Comparison of ENCODE assay signal across 9 cellular contexts in the genomic region with DNA sequence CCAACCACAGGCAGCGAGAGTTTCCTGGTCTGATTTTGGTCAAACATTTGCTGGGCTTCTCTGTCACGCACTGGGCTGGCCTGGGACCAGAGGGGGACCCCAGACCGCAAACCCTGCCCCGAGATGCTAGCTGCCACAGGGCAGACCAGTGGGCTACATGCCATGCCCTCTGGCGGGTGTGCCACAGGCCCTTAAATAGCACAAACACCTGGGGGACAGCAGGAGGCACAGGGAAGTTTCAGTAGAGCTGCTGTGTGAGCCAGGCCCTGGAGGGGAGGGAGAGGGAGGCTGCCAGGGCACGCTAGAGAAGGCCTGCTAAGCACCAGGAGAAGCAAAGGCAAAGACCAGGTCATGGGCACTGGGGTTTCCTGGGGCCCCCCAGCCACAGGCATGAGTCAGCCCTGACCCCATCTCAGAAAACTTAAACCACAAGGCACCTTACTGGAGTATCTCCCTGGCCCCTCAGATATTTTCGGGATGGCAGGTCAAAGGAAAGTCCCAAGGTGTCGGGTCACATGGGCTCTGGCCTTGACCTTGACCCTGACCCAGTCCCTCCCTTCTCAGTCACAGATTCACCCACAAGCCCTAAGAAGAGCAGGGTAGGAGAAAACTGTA. TPM values are rescaled to one million over a fixed set of nuclear protein-coding genes. Genes with fewer than 3 reads are reported as not detected.
A peak's percentile ranks its signal among the peaks of the same experiment; 100 is the strongest.
DNase-seq lines count a peak whose midpoint lies in the region; ATAC-seq and TF ChIP-seq lines count a peak whose summit lies in the region.
"Had no signal": no experiment of that assay in that cellular context is flagged by ENCODE, and none has a peak within 500 bp of the region (broad histone marks: within the 10 kb centered on the region; RNA-seq: fewer than 3 reads in every experiment).

No MANE protein-coding gene starts in this region.

- H3K36me3 ChIP-seq in GM23338 (ENCODE audit: insufficient read depth) (no peaks in the 10 kb centered on the region), PC-3 (ENCODE audit: low read depth, low read length) (no peaks in the 10 kb centered on the region), suprapubic skin (no peaks in the 10 kb centered on the region), spleen (peaks cover 0 to 3% (median 0%) of the 10 kb centered on the region in 6 donors)

- H4K20me1 ChIP-seq in GM23338 (replicated peaks; ENCODE audit: insufficient read depth) (peaks cover 22% of the 10 kb centered on the region), PC-3 (ENCODE audit: low read length) (no peaks in the 10 kb centered on the region)

- H3F3A ChIP-seq in GM23338 (replicated peaks; ENCODE audit: low read depth) (no peaks in the 10 kb centered on the region), PC-3 (ENCODE audit: low read length, unreplicated experiment) (no peaks in the 10 kb centered on the region)

- H3K36me3 Mint-ChIP-seq in GM23338 (ENCODE audit: low read depth) (peaks cover 24% of the 10 kb centered on the region), immature natural killer cell (no peaks in the 10 kb centered on the region)
- H3K36me3 Mint-ChIP-seq: naive B cell had no signal

- CTCF ChIA-PET in PC-3 (lab: Charles Lee): no interaction called here

- peak overlapping the region; percentile 95 for H3K27ac Mint-ChIP-seq in GM23338
- H3K27ac Mint-ChIP-seq in immature natural killer cell: peak overlapping the region; percentile 48 to 91 (median 82)

- 70% methylated on average over 3 of the region's 8 CpGs for WGBS in suprapubic skin
- 53 to 77% (median 56%) methylated on average over 7 to 8 of the region's 8 CpGs for WGBS in spleen, 5 donors

- H3K4me1 ChIP-seq in GM23338 (ENCODE audit: insufficient read depth) (peaks cover 18% of the 10 kb centered on the region), PC-3 (ENCODE audit: insufficient read depth, low read length) (peaks cover 16% of the 10 kb centered on the region), suprapubic skin (peaks cover 47% of the 10 kb centered on the region), spleen (peaks cover 4 to 88% (median 70%) of the 10 kb centered on the region in 6 donors)

- H3K4me3 Mint-ChIP-seq in GM23338 (no peak overlapping the region), immature natural killer cell (peak overlapping the region in 3 of 5 donors; percentile 10 to 21 (median 18))

- no TSS peak for BruUV-seq in PC-3 (replicated peaks; lab: Mats Ljungman, UMichigan)

- POLR2A ChIA-PET in PC-3 (lab: Charles Lee; ENCODE audit: unreplicated experiment): no interaction called here

- intact Hi-C loops in PC-3 (cut with micrococcal nuclease) (no loop called here), spleen (cut with DNase I; ENCODE audit: low total_unique reads) (no loop called here)

- no peak for TF ChIP-seq EP300 in suprapubic skin (IDR thresholded peaks at IDR 0.05)

- ATAC-seq in GM23338 (peak; percentile 27), PC-3 (peak; percentile 46)

- H3K27ac ChIP-seq in GM23338 (ENCODE audit: low read depth): peak overlapping the region; percentile 59; the same call in 1 of the 2 replicates
- peak overlapping the region; percentile 49 for H3K27ac ChIP-seq in PC-3 (ENCODE audit: low read length)
- H3K27ac ChIP-seq in suprapubic skin: no peak overlapping the region
- H3K27ac ChIP-seq in spleen: peak overlapping the region in 2 of 8 donors; percentile 52 to 64

- H3K27me3 ChIP-seq in GM23338 (ENCODE audit: insufficient read depth) (no peaks in the 10 kb centered on the region), PC-3 (ENCODE audit: low read length) (no peaks in the 10 kb centered on the region), suprapubic skin (no peaks in the 10 kb centered on the region), spleen (replicated peaks in 1 of 7) (no peaks in the 10 kb centered on the region)

- H3K9me2 ChIP-seq in GM23338 (ENCODE audit: insufficient read depth) (no peaks in the 10 kb centered on the region), PC-3 (replicated peaks; ENCODE audit: low read length) (no peaks in the 10 kb centered on the region)

- H3K9me3 ChIP-seq in PC-3 (ENCODE audit: low read length) (no peaks in the 10 kb centered on the region), suprapubic skin (no peaks in the 10 kb centered on the region), spleen (no peaks in the 10 kb centered on the region)

- H3K4me1 Mint-ChIP-seq in GM23338 (peaks cover 49% of the 10 kb centered on the region), immature natural killer cell (peaks cover 87% of the 10 kb centered on the region in 2 donors)

- H3K9me3 Mint-ChIP-seq in GM23338 (no peaks in the 10 kb centered on the region; the same call in 2 of the 3 replicates), immature natural killer cell (no peaks in the 10 kb centered on the region)
- H3K9me3 Mint-ChIP-seq: naive B cell had no signal

- peaks cover 21% of the 10 kb centered on the region for H3K27me3 Mint-ChIP-seq in GM23338 (ENCODE audit: insufficient read depth, low read depth, poor library complexity)
- H3K27me3 Mint-ChIP-seq in immature natural killer cell (ENCODE audit: low read depth in 3 of 3): peaks cover 0 to 6% (median 2%) of the 10 kb centered on the region in 3 donors
- H3K27me3 Mint-ChIP-seq: naive B cell had no signal

- TF ChIP-seq POLR2A in suprapubic skin (IDR thresholded peaks at IDR 0.05): no peak
- no peak for TF ChIP-seq POLR2A in spleen (IDR thresholded peaks at IDR 0.05)

- TF ChIP-seq CTCF in GM12864 (IDR thresholded peaks at IDR 0.05; ENCODE audit: low read depth, low read length, missing control alignments) (no peak), GM23338 (conservative IDR thresholded peaks at IDR 0.05; ENCODE audit: low read depth in 2 of 2) (no peak), PC-3 (conservative IDR thresholded peaks at IDR 0.05; ENCODE audit: low read depth, low read length) (no peak), suprapubic skin (IDR thresholded peaks at IDR 0.05) (no peak), spleen (IDR thresholded peaks at IDR 0.05 in 8 of 11, conservative IDR thresholded peaks at IDR 0.05 in 3 of 11) (no peak)

- DNase-seq in GM12864 (ENCODE audit: low read depth) (peak; percentile 24), GM23338 (ENCODE audit: low spot score) (no peak), PC-3 (no peak), immature natural killer cell (no peak), NCI-H187 (lab: John Stamatoyannopoulos, UW) (no peak), suprapubic skin (ENCODE audit: low spot score in 2 of 2) (no peak), spleen (no peak)
- no peak for DNase-seq in activated effector memory CD4-positive, alpha-beta T cell treated with anti-CD3 and anti-CD28 coated beads, Interleukin-2, amount 50 U/mL, for 16 hours
- DNase-seq: naive B cell had no signal

- H3K4me2 ChIP-seq in GM23338 (peak overlapping the region; percentile 48; the same call in 1 of the 2 replicates), PC-3 (ENCODE audit: low read length) (peak overlapping the region; percentile 48; the same call in 1 of the 2 replicates)

- H3K79me2 ChIP-seq in GM23338 (replicated peaks; ENCODE audit: insufficient read depth) (peaks cover 98% of the 10 kb centered on the region), PC-3 (ENCODE audit: low read length) (peaks cover 43% of the 10 kb centered on the region)

- peak overlapping the region; percentile 8; the same call in 1 of the 2 replicates for H3K9ac ChIP-seq in PC-3 (ENCODE audit: low read length)

- no peak overlapping the region for H2AFZ ChIP-seq in GM23338
- no peak overlapping the region for H2AFZ ChIP-seq in PC-3 (ENCODE audit: low read length)

- H3K4me3 ChIP-seq in GM12864 (ENCODE audit: low read depth, low read length) (no peak overlapping the region), GM23338 (no peak overlapping the region), PC-3 (ENCODE audit: low read length) (no peak overlapping the region), suprapubic skin (no peak overlapping the region), spleen (no peak overlapping the region)

TF ChIP-seq in GM23338, 12 proteins besides CTCF, POLR2A, EP300 and RAD21 (continues in another document):
- TF ChIP-seq, protein P1, sequence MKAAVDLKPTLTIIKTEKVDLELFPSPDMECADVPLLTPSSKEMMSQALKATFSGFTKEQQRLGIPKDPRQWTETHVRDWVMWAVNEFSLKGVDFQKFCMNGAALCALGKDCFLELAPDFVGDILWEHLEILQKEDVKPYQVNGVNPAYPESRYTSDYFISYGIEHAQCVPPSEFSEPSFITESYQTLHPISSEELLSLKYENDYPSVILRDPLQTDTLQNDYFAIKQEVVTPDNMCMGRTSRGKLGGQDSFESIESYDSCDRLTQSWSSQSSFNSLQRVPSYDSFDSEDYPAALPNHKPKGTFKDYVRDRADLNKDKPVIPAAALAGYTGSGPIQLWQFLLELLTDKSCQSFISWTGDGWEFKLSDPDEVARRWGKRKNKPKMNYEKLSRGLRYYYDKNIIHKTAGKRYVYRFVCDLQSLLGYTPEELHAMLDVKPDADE (IDR thresholded peaks at IDR 0.05): no peak
- TF ChIP-seq ZNF114 (CRISPR knock-in tag; IDR thresholded peaks at IDR 0.05) (no peak), EZH2phosphoT487 (IDR thresholded peaks at IDR 0.05; ENCODE audit: unreplicated experiment) (no peak), CREB1 (CRISPR knock-in tag; IDR thresholded peaks at IDR 0.05; ENCODE audit: low read depth) (no peak)

RNA-seq across cellular contexts. Expression of a gene that starts 29.2 kb away (rescaled TPM):
- 88.1 and 101 TPM in 2 replicates for total RNA-seq in GM23338 (2014; rRNA removed; shearing (Covaris generic))
- polyA plus RNA-seq in GM23338 (2016; fragmentation: Nextera tagmentation; extraction: Ambion mirVana): 35.9 and 39.9 TPM in 2 replicates
- total RNA-seq in PC-3 (2014; rRNA removed): 66.2 and 81.1 TPM in 2 replicates
- 10 to 100 TPM; 19.5 to 53.0 (median 21.7) TPM for polyA plus RNA-seq in immature natural killer cell
- total RNA-seq in suprapubic skin: 10 to 100 TPM; 29.9 to 33.6 (median 32.2) TPM
- 100 to 1,000 TPM in 1 of 7 donors, 10 to 100 TPM in 6; 63.8 to 123 (median 75.6) TPM for total RNA-seq in spleen
- polyA plus RNA-seq in spleen: 10 to 100 TPM; 22.9 to 46.0 (median 23.9) TPM
